ENCODE assay signal across 12 cellular contexts in genomic region chr7:130880668-130881067, GRCh38.
DNase-seq lines count a peak whose midpoint lies in the region; ATAC-seq, FAIRE-seq and TF ChIP-seq lines count a peak whose summit lies in the region.
"Had no signal": no experiment of that assay in that cellular context is flagged by ENCODE, and none has a peak within 500 bp of the region (broad histone marks: within the 10 kb centered on the region; RNA-seq: fewer than 3 reads in every experiment).

No MANE protein-coding gene starts in this region.

- peak; percentile 1 for DNase-seq in stimulated activated CD4-positive, alpha-beta T cell treated with anti-CD3 and anti-CD28 coated beads, Interleukin-4, amount 100 ng/mL, for 24 hours
- no peak for DNase-seq in stimulated activated CD4-positive, alpha-beta T cell treated with anti-CD3 and anti-CD28 coated beads, Interleukin-4, amount 100 ng/mL, for 1 hour
- DNase-seq in K562 (ENCODE audit: extremely low read depth in 1 of 4, low spot score in 3 of 4) (no peak), mesenchymal stem cell (peak; percentile 43), midbrain (lab: John Stamatoyannopoulos, UW) (no peak)
- DNase-seq in central memory CD4-positive, alpha-beta T cell: no peak
- DNase-seq: CD8-positive, alpha-beta memory T cell; mucosa of descending colon; NCI-H510A treated with DMSO at 0.1 percent for 48 hours had no signal

- H2BK12ac ChIP-seq in mesenchymal stem cell (ENCODE audit: low read length in 2 of 2): no peak overlapping the region

- H3K9me3 ChIP-seq in K562 (replicated peaks; ENCODE audit: control insufficient read depth, insufficient read depth, low read depth, low read length) (no peaks in the 10 kb centered on the region), mesenchymal stem cell (ENCODE audit: control insufficient read depth, low read length) (no peaks in the 10 kb centered on the region)
- H3K9me3 ChIP-seq: mucosa of descending colon had no signal

- no peak for TF ChIP-seq RAD21 in K562 (CRISPR knock-in tag; conservative IDR thresholded peaks at IDR 0.05 in 1 of 2, IDR thresholded peaks at IDR 0.05 in 1 of 2)

- no peak overlapping the region for H3K4ac ChIP-seq in mesenchymal stem cell (ENCODE audit: low read depth in 1 of 2, low read length in 2 of 2)

- H3K9me1 ChIP-seq in K562 (ENCODE audit: control insufficient read depth, insufficient read depth, low read length): no peaks in the 10 kb centered on the region

- H3K18ac ChIP-seq in mesenchymal stem cell (ENCODE audit: low read depth in 1 of 2, low read length in 2 of 2): no peak overlapping the region

- no peak overlapping the region for H3K9ac ChIP-seq in K562 (ENCODE audit: insufficient read depth in 1 of 2, low read depth in 2 of 2, low read length in 2 of 2)
- peak overlapping the region; percentile 49 for H3K9ac ChIP-seq in mesenchymal stem cell (ENCODE audit: low read length)

- no peak overlapping the region for H2BK5ac ChIP-seq in mesenchymal stem cell (ENCODE audit: low read depth, low read length, poor library complexity, severe bottlenecking)

- no peak overlapping the region for H4K91ac ChIP-seq in mesenchymal stem cell (ENCODE audit: low read length)

- no peak overlapping the region for H2BK15ac ChIP-seq in mesenchymal stem cell (ENCODE audit: low read depth, poor library complexity, severe bottlenecking)

- H3K79me2 ChIP-seq in K562 (ENCODE audit: control insufficient read depth, insufficient read depth, low read length): no peaks in the 10 kb centered on the region

- WGBS in K562 (ENCODE audit: insufficient coverage, low coverage, missing lambda C conversion rate): 69% methylated on average over 5 of the region's 5 CpGs
- 85% methylated on average over 5 of the region's 5 CpGs for WGBS in mesenchymal stem cell

- H4K20me1 ChIP-seq in K562 (replicated peaks; ENCODE audit: control insufficient read depth, insufficient read depth, low read length): 0 out of 2 replicates have a peak, but pooled peaks cover 3% of the 10 kb centered on the region

- TF ChIP-seq POLR2A in K562 (conservative IDR thresholded peaks at IDR 0.05): no peak

- no peak overlapping the region for H3K23ac ChIP-seq in mesenchymal stem cell (ENCODE audit: low read length in 2 of 2)

- H3K27me3 ChIP-seq in K562 (ENCODE audit: control insufficient read depth in 2 of 2, insufficient read depth in 2 of 2, low read length in 2 of 2) (no peaks in the 10 kb centered on the region), mesenchymal stem cell (ENCODE audit: control insufficient read depth in 1 of 2, insufficient read depth in 1 of 2, low read length in 2 of 2) (no peaks in the 10 kb centered on the region)

- in situ Hi-C loops in K562 (cut with MboI): loop anchor here (10.0 kb wide), 2 partner anchors 634 to 774 kb away; no protein-coding TSS in a partner anchor

- H3K4me3 ChIP-seq in K562: no peak overlapping the region
- H3K4me3 ChIP-seq in mesenchymal stem cell (ENCODE audit: insufficient read depth in 1 of 2, low read depth in 1 of 2, low read length in 2 of 2): no peak overlapping the region
- H3K4me3 ChIP-seq: mucosa of descending colon, skin epidermis had no signal

- TF ChIP-seq EP300 in K562 (IDR thresholded peaks at IDR 0.05; ENCODE audit: low read length): no peak

- no peak overlapping the region for H2AFZ ChIP-seq in K562 (ENCODE audit: low read depth, low read length)
- no peak overlapping the region for H2AFZ ChIP-seq in mesenchymal stem cell (ENCODE audit: low read depth, low read length)

- no peak overlapping the region for H2BK120ac ChIP-seq in mesenchymal stem cell (ENCODE audit: low read depth, low read length)

- no peak for TF ChIP-seq CTCF in K562 (IDR thresholded peaks at IDR 0.05 in 2 of 3, conservative IDR thresholded peaks at IDR 0.05 in 1 of 3; ENCODE audit: insufficient read depth in 2 of 3, low read depth in 1 of 3, low read length in 3 of 3)

- no peak overlapping the region for H3K14ac ChIP-seq in mesenchymal stem cell (ENCODE audit: low read length in 2 of 2)

- H3K27ac ChIP-seq in K562 (ENCODE audit: extremely low read depth, low read depth, low read length) (no peak overlapping the region), mesenchymal stem cell (ENCODE audit: low read length, poor library complexity, severe bottlenecking) (peak overlapping the region; percentile 99)

- POLR2A ChIA-PET in K562 (lab: Yijun Ruan, JAX): interaction anchor here (1.8 kb wide), 1 partner anchor 229 kb away, joined by 4 read pairs; no protein-coding TSS in a partner anchor

- peak; percentile 11 for FAIRE-seq in K562 (lab: Jason Lieb, UNC)

- H3K4me2 ChIP-seq in K562 (ENCODE audit: insufficient read depth, low read length) (no peak overlapping the region), mesenchymal stem cell (ENCODE audit: low read length, poor library complexity, severe bottlenecking) (no peak overlapping the region)

- H3K36me3 ChIP-seq in K562 (ENCODE audit: control insufficient read depth, insufficient read depth, low read length): no peaks in the 10 kb centered on the region
- peaks cover 43 to 96% of the 10 kb centered on the region in 2 experiments for H3K36me3 ChIP-seq in mesenchymal stem cell (ENCODE audit: control insufficient read depth in 1 of 2, insufficient read depth in 2 of 2, low read depth in 1 of 2, low read length in 2 of 2)

- peaks cover 2% of the 10 kb centered on the region for H3K79me1 ChIP-seq in mesenchymal stem cell (replicated peaks; ENCODE audit: low read length, poor library complexity, severe bottlenecking)

- intact Hi-C loops in K562 (cut with micrococcal nuclease): no loop called here

- ATAC-seq in K562 (no peak), GM18511 (IDR thresholded peaks at IDR 0.05; ENCODE audit: unreplicated experiment) (no peak), GM18519 (IDR thresholded peaks at IDR 0.05; ENCODE audit: low FRiP score, unreplicated experiment) (no peak)
- ATAC-seq: mucosa of descending colon had no signal

- peak overlapping the region; percentile 72 for H4K8ac ChIP-seq in mesenchymal stem cell (ENCODE audit: low read length)

- H3K4me1 ChIP-seq in K562 (replicated peaks in 1 of 2; ENCODE audit: control insufficient read depth in 2 of 2, insufficient read depth in 2 of 2, low read length in 2 of 2) (no peaks in the 10 kb centered on the region; a peak in 2 of 5 replicates), mesenchymal stem cell (ENCODE audit: control insufficient read depth, insufficient read depth, low read depth, low read length) (peaks cover 26% of the 10 kb centered on the region)

- H2AK5ac ChIP-seq in mesenchymal stem cell (ENCODE audit: low read length, severe bottlenecking): peak overlapping the region; percentile 6

- no TSS peak for BruUV-seq in K562 (replicated peaks; lab: Mats Ljungman, UMichigan)

- CTCF ChIA-PET in K562 (lab: Yijun Ruan, JAX; ENCODE audit: low intra/inter-chr PET ratio): no interaction called here

TF ChIP-seq in K562, 482 proteins besides CTCF, POLR2A, EP300 and RAD21:
- TF ChIP-seq TSC22D4 (tag; IDR thresholded peaks at IDR 0.05): no peak
- TF ChIP-seq BRF1 (IDR thresholded peaks at IDR 0.05; ENCODE audit: borderline replicate concordance, extremely low read depth, insufficient read length): no peak
- no peak for TF ChIP-seq ZNF175 (CRISPR knock-in tag; IDR thresholded peaks at IDR 0.05; ENCODE audit: low read depth)
- no peak for TF ChIP-seq ETS1 (conservative IDR thresholded peaks at IDR 0.05; ENCODE audit: control insufficient read depth, low read depth, low read length)
- TF ChIP-seq NCOR1 (IDR thresholded peaks at IDR 0.05): no peak
- peak; percentile 49; the same call in 1 of the 2 replicates for TF ChIP-seq IRF9 (tag; IDR thresholded peaks at IDR 0.05)
- no peak for TF ChIP-seq ARNT (IDR thresholded peaks at IDR 0.05)
- peak; percentile 87 for TF ChIP-seq CEBPG (CRISPR knock-in tag; IDR thresholded peaks at IDR 0.05)
- peak; percentile 93 to 96 for TF ChIP-seq CEBPG (tag; conservative IDR thresholded peaks at IDR 0.05 in 1 of 2, IDR thresholded peaks at IDR 0.05 in 1 of 2)
- no peak for TF ChIP-seq ATF3 (IDR thresholded peaks at IDR 0.05)
- TF ChIP-seq ATF3 (CRISPR knock-in tag; conservative IDR thresholded peaks at IDR 0.05): no peak
- TF ChIP-seq NFIC (IDR thresholded peaks at IDR 0.05): no peak
- TF ChIP-seq NELFE (IDR thresholded peaks at IDR 0.05; ENCODE audit: insufficient read depth, insufficient read length): no peak
- TF ChIP-seq CEBPB (tag; IDR thresholded peaks at IDR 0.05): peak; percentile 98
- TF ChIP-seq ZNF124 (CRISPR knock-in tag; IDR thresholded peaks at IDR 0.05): no peak
TF ChIP-seq in K562: peak in this region for 3.

Comparison
In these comparisons a context has a peak if more than half of its experiments do, and no peak if none do; other contexts are left out.
1. DNase-seq: peak in stimulated activated CD4-positive, alpha-beta T cell treated with anti-CD3 and anti-CD28 coated beads, Interleukin-4, amount 100 ng/mL, for 24 hours (single experiment) and mesenchymal stem cell (single experiment); none in stimulated activated CD4-positive, alpha-beta T cell treated with anti-CD3 and anti-CD28 coated beads, Interleukin-4, amount 100 ng/mL, for 1 hour (single experiment), K562 (0 of 4), midbrain (single experiment) and central memory CD4-positive, alpha-beta T cell (single experiment).